25 cellular contexts compared by ENCODE assay signal in the genomic region with DNA sequence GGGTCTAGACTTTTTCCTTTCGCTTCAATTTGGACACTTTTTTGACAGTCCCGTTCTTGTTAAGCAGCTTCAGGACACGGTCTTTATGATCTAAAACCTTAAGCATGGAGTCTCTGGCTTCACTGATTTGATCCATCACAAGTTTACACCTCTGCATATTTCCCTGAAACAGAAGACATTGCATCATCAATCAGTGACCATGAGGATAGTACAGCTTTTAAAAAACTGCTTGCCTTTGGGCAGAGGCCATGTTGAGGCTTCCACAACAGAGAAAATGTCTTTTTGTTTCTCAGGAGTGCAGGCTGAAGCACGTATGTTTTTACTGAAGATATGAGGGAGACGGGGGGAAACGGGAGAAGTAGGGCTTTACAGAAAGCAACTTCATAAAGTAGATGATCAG. TPM values are rescaled to one million over a fixed set of nuclear protein-coding genes. Genes with fewer than 3 reads are reported as not detected.
DNase-seq lines count a peak whose midpoint lies in the region; ATAC-seq and TF ChIP-seq lines count a peak whose summit lies in the region.
"Had no signal": no experiment of that assay in that cellular context is flagged by ENCODE, and none has a peak within 500 bp of the region (broad histone marks: within the 10 kb centered on the region; RNA-seq: fewer than 3 reads in every experiment).

No MANE protein-coding gene starts in this region.

- no peaks in the 10 kb centered on the region for H3K79me2 ChIP-seq in mammary epithelial cell (ENCODE audit: insufficient read depth, low read length)

- no peak for ATAC-seq in activated CD8-positive, alpha-beta T cell treated with anti-CD3 and anti-CD28 coated beads for 36 hours
- no peak for ATAC-seq in activated CD8-positive, alpha-beta T cell treated with anti-CD3 and anti-CD28 coated beads, Interleukin-2, amount 10 ng/mL, durations not matched to agents 7 days and 5 days
- ATAC-seq in WTC11 (no peak), GM19023 (IDR thresholded peaks at IDR 0.05; ENCODE audit: unreplicated experiment) (no peak)

- POLR2A ChIA-PET in activated CD8-positive, alpha-beta T cell treated with anti-CD3 and anti-CD28 coated beads for 36 hours (lab: Charles Lee): no interaction called here
- POLR2A ChIA-PET in activated CD8-positive, alpha-beta T cell treated with anti-CD3 and anti-CD28 coated beads, Interleukin-2, amount 10 ng/mL, durations not matched to agents 7 days and 5 days (lab: Charles Lee): no interaction called here
- POLR2A ChIA-PET in MCF 10A (lab: Yijun Ruan, JAX) (no interaction called here), WTC11 (lab: Charles Lee) (no interaction called here)

- H3K27ac Mint-ChIP-seq in activated CD8-positive, alpha-beta T cell treated with anti-CD3 and anti-CD28 coated beads for 36 hours: peak overlapping the region; percentile 32
- H3K27ac Mint-ChIP-seq in activated CD8-positive, alpha-beta T cell treated with anti-CD3 and anti-CD28 coated beads, Interleukin-2, amount 10 ng/mL, durations not matched to agents 7 days and 5 days: no peak overlapping the region
- H3K27ac Mint-ChIP-seq in MCF 10A (ENCODE audit: low read depth, unreplicated experiment) (peak overlapping the region; percentile 4), WTC11 (no peak overlapping the region), nephron progenitor cell (peak overlapping the region; percentile 9)
- H3K27ac Mint-ChIP-seq in activated T-helper 1 cell treated with anti-CD3 and anti-CD28 coated beads, Interleukin-12 subunit alpha, Interleukin-12 subunit beta, Interleukin-2, Interleukin-4 antibody, amounts not matched to agents 30 ng/mL and 10 ng/mL and 1 ng/mL, durations not matched to agents 14 hours and 24 hours and 36 hours: no peak overlapping the region
- H3K27ac Mint-ChIP-seq: H9 had no signal

- WGBS in mammary epithelial cell (ENCODE audit: low coverage, missing lambda C conversion rate): 87% methylated on average over 6 of the region's 6 CpGs

- no peak overlapping the region for H3K4me3 ChIP-seq in mammary epithelial cell (replicated peaks in 1 of 3; ENCODE audit: insufficient read depth in 1 of 3, low read depth in 2 of 3, low read length in 3 of 3)
- H3K4me3 ChIP-seq: Peyer's patch had no signal

- CTCF ChIA-PET in activated CD8-positive, alpha-beta T cell treated with anti-CD3 and anti-CD28 coated beads for 36 hours (lab: Charles Lee): no interaction called here
- CTCF ChIA-PET in activated CD8-positive, alpha-beta T cell treated with anti-CD3 and anti-CD28 coated beads, Interleukin-2, amount 10 ng/mL, durations not matched to agents 7 days and 5 days (lab: Charles Lee): interaction anchor here (0.6 kb wide), 1 partner anchor 245 kb away, joined by 3 read pairs; no protein-coding TSS in a partner anchor
- CTCF ChIA-PET in MCF 10A (lab: Yijun Ruan, JAX) (no interaction called here), mammary epithelial cell (lab: Charles Lee; ENCODE audit: low non-redundant PET) (no interaction called here), WTC11 (lab: Charles Lee) (interaction anchor here (0.6 kb wide), 1 partner anchor 50 kb away, joined by 4 read pairs; no protein-coding TSS in a partner anchor)

- H4K20me1 ChIP-seq in mammary epithelial cell (ENCODE audit: insufficient read depth, low read length): no peaks in the 10 kb centered on the region

- no peak for DNase-seq in activated CD8-positive, alpha-beta T cell treated with anti-CD3 and anti-CD28 coated beads for 36 hours
- no peak for DNase-seq in activated CD8-positive, alpha-beta T cell treated with anti-CD3 and anti-CD28 coated beads, Interleukin-2, amount 10 ng/mL, durations not matched to agents 7 days and 5 days
- DNase-seq in MCF 10A (ENCODE audit: unreplicated experiment) (no peak), mammary epithelial cell (no peak), WTC11 (ENCODE audit: low spot score) (no peak), nephron progenitor cell (no peak)
- DNase-seq in activated T-helper 1 cell treated with anti-CD3 and anti-CD28 coated beads, Interleukin-12 subunit alpha, Interleukin-12 subunit beta, Interleukin-2, Interleukin-4 antibody, amounts not matched to agents 30 ng/mL and 10 ng/mL and 1 ng/mL, durations not matched to agents 14 hours and 24 hours and 36 hours (ENCODE audit: low spot score): no peak
- DNase-seq: 8988T, ACHN, Calu3, DMS79 treated with DMSO at 0.1 percent for 48 hours, GF-D8, H9, KBM-7, MM.1S, NCI-H1048, NCI-H1417, NCI-H1694, NCI-H2081, NCI-H2227 treated with DMSO at 0.1 percent for 48 hours, NCI-H510A, NCI-H69, Peyer's patch, SHP77 treated with DMSO at 0.1 percent for 48 hours had no signal

- dilution Hi-C loops in mammary epithelial cell (cut with HindIII; ENCODE audit: low sequenced_read_pairs): no loop called here

- H3K36me3 ChIP-seq in mammary epithelial cell (ENCODE audit: insufficient read depth, low read length): peaks cover 19% of the 10 kb centered on the region

- peaks cover 14% of the 10 kb centered on the region for H3K36me3 Mint-ChIP-seq in activated CD8-positive, alpha-beta T cell treated with anti-CD3 and anti-CD28 coated beads for 36 hours (ENCODE audit: low read depth)
- peaks cover 41% of the 10 kb centered on the region for H3K36me3 Mint-ChIP-seq in activated CD8-positive, alpha-beta T cell treated with anti-CD3 and anti-CD28 coated beads, Interleukin-2, amount 10 ng/mL, durations not matched to agents 7 days and 5 days (ENCODE audit: low read depth)
- H3K36me3 Mint-ChIP-seq in MCF 10A (ENCODE audit: insufficient read depth, unreplicated experiment) (peaks cover 61% of the 10 kb centered on the region), WTC11 (peaks cover 44% of the 10 kb centered on the region), nephron progenitor cell (ENCODE audit: low read depth) (peaks cover 47% of the 10 kb centered on the region)
- peaks cover 39% of the 10 kb centered on the region for H3K36me3 Mint-ChIP-seq in activated T-helper 1 cell treated with anti-CD3 and anti-CD28 coated beads, Interleukin-12 subunit alpha, Interleukin-12 subunit beta, Interleukin-2, Interleukin-4 antibody, amounts not matched to agents 30 ng/mL and 10 ng/mL and 1 ng/mL, durations not matched to agents 14 hours and 24 hours and 36 hours (ENCODE audit: low read depth)

- H3K9ac ChIP-seq in mammary epithelial cell (ENCODE audit: insufficient read depth, low read length): no peak overlapping the region

- in situ Hi-C loops in mammary epithelial cell (cut with MboI; ENCODE audit: low sequenced_read_pairs in 2 of 2): no loop called here

- H3K4me1 ChIP-seq in mammary epithelial cell (ENCODE audit: insufficient read depth, low read length): no peaks in the 10 kb centered on the region
- H3K4me1 ChIP-seq: Peyer's patch had no signal

- no peak overlapping the region for H3K4me2 ChIP-seq in mammary epithelial cell (ENCODE audit: insufficient read depth, low read depth, low read length)

- no peak overlapping the region for H3K4me3 Mint-ChIP-seq in activated CD8-positive, alpha-beta T cell treated with anti-CD3 and anti-CD28 coated beads for 36 hours
- no peak overlapping the region for H3K4me3 Mint-ChIP-seq in activated CD8-positive, alpha-beta T cell treated with anti-CD3 and anti-CD28 coated beads, Interleukin-2, amount 10 ng/mL, durations not matched to agents 7 days and 5 days
- H3K4me3 Mint-ChIP-seq in MCF 10A (ENCODE audit: unreplicated experiment) (no peak overlapping the region), WTC11 (no peak overlapping the region), nephron progenitor cell (no peak overlapping the region)
- no peak overlapping the region for H3K4me3 Mint-ChIP-seq in activated T-helper 1 cell treated with anti-CD3 and anti-CD28 coated beads, Interleukin-12 subunit alpha, Interleukin-12 subunit beta, Interleukin-2, Interleukin-4 antibody, amounts not matched to agents 30 ng/mL and 10 ng/mL and 1 ng/mL, durations not matched to agents 14 hours and 24 hours and 36 hours
- H3K4me3 Mint-ChIP-seq: H9 had no signal

- TF ChIP-seq CTCF in activated CD8-positive, alpha-beta T cell treated with anti-CD3 and anti-CD28 coated beads for 36 hours (IDR thresholded peaks at IDR 0.05): no peak
- TF ChIP-seq CTCF in MCF 10A (IDR thresholded peaks at IDR 0.05; ENCODE audit: unreplicated experiment): no peak
- no peak for TF ChIP-seq CTCF in mammary epithelial cell (conservative IDR thresholded peaks at IDR 0.05 in 1 of 2, IDR thresholded peaks at IDR 0.05 in 1 of 2; ENCODE audit: extremely low read depth in 1 of 2, insufficient read depth in 1 of 2, low read depth in 1 of 2, low read length in 2 of 2)
- TF ChIP-seq CTCF in WTC11 (IDR thresholded peaks at IDR 0.05): no peak
- no peak for TF ChIP-seq CTCF in nephron progenitor cell (IDR thresholded peaks at IDR 0.05)

- BruUV-seq in MCF 10A (replicated peaks; lab: Mats Ljungman, UMichigan) (no TSS peak), mammary epithelial cell (replicated peaks; lab: Mats Ljungman, UMichigan) (no TSS peak)

- no peak overlapping the region for H2AFZ ChIP-seq in mammary epithelial cell (ENCODE audit: low read depth, low read length)

- no peak overlapping the region for H3K27ac ChIP-seq in mammary epithelial cell (ENCODE audit: insufficient read depth, low read depth, low read length)
- H3K27ac ChIP-seq: Peyer's patch had no signal

- no peaks in the 10 kb centered on the region for H3K27me3 Mint-ChIP-seq in activated CD8-positive, alpha-beta T cell treated with anti-CD3 and anti-CD28 coated beads for 36 hours
- no peaks in the 10 kb centered on the region for H3K27me3 Mint-ChIP-seq in activated CD8-positive, alpha-beta T cell treated with anti-CD3 and anti-CD28 coated beads, Interleukin-2, amount 10 ng/mL, durations not matched to agents 7 days and 5 days (ENCODE audit: low read depth)
- no peaks in the 10 kb centered on the region for H3K27me3 Mint-ChIP-seq in MCF 10A (ENCODE audit: insufficient read depth, unreplicated experiment)
- H3K27me3 Mint-ChIP-seq in WTC11 (ENCODE audit: low read depth): no peaks in the 10 kb centered on the region
- no peaks in the 10 kb centered on the region for H3K27me3 Mint-ChIP-seq in nephron progenitor cell (ENCODE audit: low read depth, poor library complexity)
- peaks cover 5% of the 10 kb centered on the region for H3K27me3 Mint-ChIP-seq in activated T-helper 1 cell treated with anti-CD3 and anti-CD28 coated beads, Interleukin-12 subunit alpha, Interleukin-12 subunit beta, Interleukin-2, Interleukin-4 antibody, amounts not matched to agents 30 ng/mL and 10 ng/mL and 1 ng/mL, durations not matched to agents 14 hours and 24 hours and 36 hours (ENCODE audit: insufficient read depth)

- no peaks in the 10 kb centered on the region for H3K4me1 Mint-ChIP-seq in activated CD8-positive, alpha-beta T cell treated with anti-CD3 and anti-CD28 coated beads for 36 hours (ENCODE audit: low read depth)
- H3K4me1 Mint-ChIP-seq in activated CD8-positive, alpha-beta T cell treated with anti-CD3 and anti-CD28 coated beads, Interleukin-2, amount 10 ng/mL, durations not matched to agents 7 days and 5 days (ENCODE audit: low read depth): no peaks in the 10 kb centered on the region
- H3K4me1 Mint-ChIP-seq in MCF 10A (ENCODE audit: insufficient read depth, unreplicated experiment) (no peaks in the 10 kb centered on the region), WTC11 (no peaks in the 10 kb centered on the region), nephron progenitor cell (no peaks in the 10 kb centered on the region)
- no peaks in the 10 kb centered on the region for H3K4me1 Mint-ChIP-seq in activated T-helper 1 cell treated with anti-CD3 and anti-CD28 coated beads, Interleukin-12 subunit alpha, Interleukin-12 subunit beta, Interleukin-2, Interleukin-4 antibody, amounts not matched to agents 30 ng/mL and 10 ng/mL and 1 ng/mL, durations not matched to agents 14 hours and 24 hours and 36 hours (ENCODE audit: low read depth)
- H3K4me1 Mint-ChIP-seq: H9 had no signal

- H3K9me3 ChIP-seq in mammary epithelial cell (replicated peaks; ENCODE audit: insufficient read depth, low read length): no peaks in the 10 kb centered on the region
- H3K9me3 ChIP-seq: Peyer's patch had no signal

- intact Hi-C loops in activated CD8-positive, alpha-beta T cell treated with anti-CD3 and anti-CD28 coated beads for 36 hours (cut with micrococcal nuclease): no loop called here
- intact Hi-C loops in MCF 10A (cut with micrococcal nuclease): no loop called here
- intact Hi-C loops in mammary epithelial cell (cut with micrococcal nuclease): no loop called here
- intact Hi-C loops in activated T-helper 1 cell treated with anti-CD3 and anti-CD28 coated beads, Interleukin-12 subunit alpha, Interleukin-12 subunit beta, Interleukin-2, Interleukin-4 antibody, amounts not matched to agents 30 ng/mL and 10 ng/mL and 1 ng/mL, durations not matched to agents 14 hours and 24 hours and 36 hours (cut with micrococcal nuclease): no loop called here

- H3K27me3 ChIP-seq in mammary epithelial cell (ENCODE audit: insufficient read depth, low read length): no peaks in the 10 kb centered on the region
- H3K27me3 ChIP-seq: Peyer's patch had no signal

- H3K9me3 Mint-ChIP-seq in activated CD8-positive, alpha-beta T cell treated with anti-CD3 and anti-CD28 coated beads for 36 hours: no peaks in the 10 kb centered on the region
- H3K9me3 Mint-ChIP-seq in activated CD8-positive, alpha-beta T cell treated with anti-CD3 and anti-CD28 coated beads, Interleukin-2, amount 10 ng/mL, durations not matched to agents 7 days and 5 days (ENCODE audit: insufficient read depth): no peaks in the 10 kb centered on the region
- H3K9me3 Mint-ChIP-seq in MCF 10A (ENCODE audit: unreplicated experiment) (no peaks in the 10 kb centered on the region), WTC11 (no peaks in the 10 kb centered on the region), nephron progenitor cell (no peaks in the 10 kb centered on the region)
- no peaks in the 10 kb centered on the region for H3K9me3 Mint-ChIP-seq in activated T-helper 1 cell treated with anti-CD3 and anti-CD28 coated beads, Interleukin-12 subunit alpha, Interleukin-12 subunit beta, Interleukin-2, Interleukin-4 antibody, amounts not matched to agents 30 ng/mL and 10 ng/mL and 1 ng/mL, durations not matched to agents 14 hours and 24 hours and 36 hours
- H3K9me3 Mint-ChIP-seq: H9 had no signal

RNA-seq across cellular contexts. Expression of a gene that starts 56.2 kb away (rescaled TPM):
- total RNA-seq in activated CD8-positive, alpha-beta T cell treated with anti-CD3 and anti-CD28 coated beads for 36 hours: 10 to 100 TPM; 12.5 to 13.1 TPM
- total RNA-seq in activated CD8-positive, alpha-beta T cell treated with anti-CD3 and anti-CD28 coated beads, Interleukin-2, amount 10 ng/mL, durations not matched to agents 7 days and 5 days: 10 to 100 TPM; 14.5 to 15.0 TPM
- total RNA-seq in MCF 10A (2022) (31.1 and 32.6 TPM in 2 replicates), mammary epithelial cell (10 to 100 TPM; 23.8 to 29.8 TPM), WTC11 (2021) (17.9 to 18.1 TPM (median 18.1 TPM) in 3 replicates)
- 17.8 TPM for polyA plus RNA-seq in mammary epithelial cell
- polyA minus RNA-seq in mammary epithelial cell: 23.3 TPM
- total RNA-seq in activated T-helper 1 cell treated with anti-CD3 and anti-CD28 coated beads, Interleukin-12 subunit alpha, Interleukin-12 subunit beta, Interleukin-2, Interleukin-4 antibody, amounts not matched to agents 30 ng/mL and 10 ng/mL and 1 ng/mL, durations not matched to agents 14 hours and 24 hours and 36 hours: 21.6 and 22.2 TPM in 2 replicates

Comparison
In these comparisons a context has a peak if more than half of its experiments do, and no peak if none do; other contexts are left out.
1. H3K27ac Mint-ChIP-seq: peak in activated CD8-positive, alpha-beta T cell treated with anti-CD3 and anti-CD28 coated beads for 36 hours (single experiment), MCF 10A (single experiment) and nephron progenitor cell (single experiment); none in activated CD8-positive, alpha-beta T cell treated with anti-CD3 and anti-CD28 coated beads, Interleukin-2, amount 10 ng/mL, durations not matched to agents 7 days and 5 days (single experiment), WTC11 (single experiment) and activated T-helper 1 cell treated with anti-CD3 and anti-CD28 coated beads, Interleukin-12 subunit alpha, Interleukin-12 subunit beta, Interleukin-2, Interleukin-4 antibody, amounts not matched to agents 30 ng/mL and 10 ng/mL and 1 ng/mL, durations not matched to agents 14 hours and 24 hours and 36 hours (single experiment).
2. CTCF ChIA-PET loops: an anchor here in activated CD8-positive, alpha-beta T cell treated with anti-CD3 and anti-CD28 coated beads, Interleukin-2, amount 10 ng/mL, durations not matched to agents 7 days and 5 days (0.6 kb wide) and WTC11 (0.6 kb wide); none called in activated CD8-positive, alpha-beta T cell treated with anti-CD3 and anti-CD28 coated beads for 36 hours, MCF 10A and mammary epithelial cell.